In the genomic region with DNA sequence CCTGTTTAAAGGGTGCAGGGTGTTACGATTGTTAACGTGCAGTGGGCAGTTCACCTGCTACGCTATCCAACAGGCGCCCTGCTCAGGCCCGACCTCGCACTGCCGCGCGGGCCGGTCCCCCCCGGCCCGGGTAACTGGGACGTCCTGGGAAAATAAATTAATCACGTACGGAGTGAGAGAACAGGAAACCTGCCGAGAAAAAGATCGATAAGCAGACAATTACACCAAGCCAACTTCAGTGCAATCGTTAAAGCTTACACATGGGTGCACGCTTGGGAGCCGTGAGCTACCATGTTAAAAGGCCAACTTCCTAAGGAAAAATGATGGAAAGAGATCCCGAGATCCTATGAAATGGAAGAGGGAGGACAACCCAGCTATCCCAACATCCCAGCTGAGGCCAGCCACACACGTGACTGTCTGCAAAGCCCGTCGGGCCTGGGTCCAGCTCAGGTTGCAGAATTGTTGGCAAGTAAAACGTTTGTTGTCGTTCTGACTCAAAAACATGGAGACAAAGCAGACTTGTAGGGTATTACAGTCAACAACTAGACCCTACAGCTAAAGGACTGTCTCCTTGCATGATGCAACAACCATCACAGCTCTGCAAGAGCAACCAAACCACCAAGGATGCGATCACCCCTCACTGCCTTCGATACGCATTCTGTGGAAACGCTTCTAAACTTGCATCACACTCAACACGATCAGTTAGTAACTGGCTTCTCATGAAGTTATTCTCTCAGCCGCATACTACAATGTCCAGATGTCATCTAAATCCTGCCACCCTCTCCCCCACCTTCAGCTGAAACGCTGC, we compare ENCODE assay signal across 9 cellular contexts. TPM values are rescaled to one million over a fixed set of nuclear protein-coding genes. Genes with fewer than 3 reads are reported as not detected.
DNase-seq lines count a peak whose midpoint lies in the region; ATAC-seq, FAIRE-seq and TF ChIP-seq lines count a peak whose summit lies in the region.
"Had no signal": no experiment of that assay in that cellular context is flagged by ENCODE, and none has a peak within 500 bp of the region (broad histone marks: within the 10 kb centered on the region; RNA-seq: fewer than 3 reads in every experiment).

No MANE protein-coding gene starts in this region.

- H3K9ac ChIP-seq in SK-N-SH, result peak overlapping the region; percentile 98; the same call in 1 of the 2 replicates
- H3K9ac ChIP-seq in PC-3 (ENCODE audit: low read length), result peak overlapping the region; percentile 100
- H3K9ac ChIP-seq in endodermal cell (ENCODE audit: extremely low read depth, low read length, poor library complexity, severe bottlenecking), result peak overlapping the region; percentile 79

- H3F3A ChIP-seq in SK-N-SH (replicated peaks; ENCODE audit: insufficient read depth), result peaks cover 14% of the 10 kb centered on the region
- H3F3A ChIP-seq in PC-3 (ENCODE audit: low read length, unreplicated experiment), result no peaks in the 10 kb centered on the region

- no peaks in the 10 kb centered on the region for H3K9me2 ChIP-seq in SK-N-SH
- H3K9me2 ChIP-seq in PC-3 (replicated peaks; ENCODE audit: low read length), result no peaks in the 10 kb centered on the region

- POLR2A ChIA-PET in SK-N-SH (lab: Yijun Ruan, JAX), result interaction anchor here (1.0 to 1.8 kb wide), 5 partner anchors 17 to 438 kb away, joined by 3 to 7 read pairs (median 3); no protein-coding TSS in a partner anchor
- POLR2A ChIA-PET in PC-3 (lab: Charles Lee; ENCODE audit: unreplicated experiment), result interaction anchor here (0.7 kb wide), 1 partner anchor 1673 kb away, joined by 4 read pairs; no protein-coding TSS in a partner anchor

- peaks cover 35% of the 10 kb centered on the region for H3K79me2 ChIP-seq in SK-N-SH (ENCODE audit: insufficient read depth)
- peaks cover 49% of the 10 kb centered on the region for H3K79me2 ChIP-seq in PC-3 (ENCODE audit: low read length)

- no peak for ATAC-seq in SK-N-SH treated with all-trans-retinoic acid at 6 μM for 48 hours
- no peak for ATAC-seq in PC-3
- ATAC-seq in esophagus mucosa, result no peak

- H3K4me3 ChIP-seq in SK-N-SH (ENCODE audit: low read depth in 2 of 2, low read length in 1 of 2) (peak overlapping the region; percentile 93 to 94), PC-3 (ENCODE audit: low read length) (peak overlapping the region; percentile 91), endodermal cell (ENCODE audit: low read length) (peak overlapping the region; percentile 90)

- H3K9me3 ChIP-seq in SK-N-SH, result no peaks in the 10 kb centered on the region
- H3K9me3 ChIP-seq in PC-3 (ENCODE audit: low read length), result no peaks in the 10 kb centered on the region
- H3K9me3 ChIP-seq in endodermal cell (ENCODE audit: control insufficient read depth, low read length), result no peaks in the 10 kb centered on the region

- H4K20me1 ChIP-seq in SK-N-SH (ENCODE audit: insufficient read depth), result no peaks in the 10 kb centered on the region
- peaks cover 28% of the 10 kb centered on the region for H4K20me1 ChIP-seq in PC-3 (ENCODE audit: low read length)

- peak overlapping the region; percentile 96 for H3K4me2 ChIP-seq in SK-N-SH
- H3K4me2 ChIP-seq in PC-3 (ENCODE audit: low read length), result peak overlapping the region; percentile 92

- H3K9me3 Mint-ChIP-seq in endodermal cell (no peaks in the 10 kb centered on the region), osteocyte (ENCODE audit: unreplicated experiment) (no peaks in the 10 kb centered on the region)

- CTCF ChIA-PET in SK-N-SH (lab: Yijun Ruan, JAX), result interaction anchor here (0.6 to 2.1 kb wide), 4 partner anchors 17 to 102 kb away, joined by 3 to 7 read pairs (median 4); no protein-coding TSS in a partner anchor
- CTCF ChIA-PET in PC-3 (lab: Charles Lee), result no interaction called here

- H3K4me3 Mint-ChIP-seq in endodermal cell (peak overlapping the region; percentile 87), osteocyte (ENCODE audit: unreplicated experiment) (peak overlapping the region; percentile 90)

- intact Hi-C loops in PC-3 (cut with micrococcal nuclease), result loop anchor here (5.0 kb wide), 1 partner anchor 61 kb away; no protein-coding TSS in a partner anchor

- FAIRE-seq in urothelium cell line (lab: Jason Lieb, UNC), result no peak
- FAIRE-seq: G401.6 had no signal

- TF ChIP-seq EP300 in SK-N-SH (IDR thresholded peaks at IDR 0.05; ENCODE audit: borderline replicate concordance in 1 of 2, low read depth in 1 of 2, low read length in 1 of 2), result no peak

- peaks cover 3% of the 10 kb centered on the region for H3K36me3 Mint-ChIP-seq in endodermal cell (ENCODE audit: low read depth)
- H3K36me3 Mint-ChIP-seq in osteocyte (ENCODE audit: unreplicated experiment), result no peaks in the 10 kb centered on the region

- peak overlapping the region; percentile 99 for H2AFZ ChIP-seq in SK-N-SH (ENCODE audit: low read depth)
- H2AFZ ChIP-seq in PC-3 (ENCODE audit: low read length), result peak overlapping the region; percentile 83

- H3K4me1 Mint-ChIP-seq in endodermal cell, result peaks cover 14% of the 10 kb centered on the region
- H3K4me1 Mint-ChIP-seq in osteocyte (ENCODE audit: unreplicated experiment), result peaks cover 17% of the 10 kb centered on the region

- BruUV-seq in PC-3 (replicated peaks; lab: Mats Ljungman, UMichigan), result TSS peak; percentile 87

- H3K27ac Mint-ChIP-seq in endodermal cell, result peak overlapping the region; percentile 88
- peak overlapping the region; percentile 93 for H3K27ac Mint-ChIP-seq in osteocyte (ENCODE audit: unreplicated experiment)

- no peak for TF ChIP-seq RAD21 in SK-N-SH (IDR thresholded peaks at IDR 0.05; ENCODE audit: low read length)

- TF ChIP-seq CTCF in SK-N-SH (IDR thresholded peaks at IDR 0.05) (no peak), PC-3 (conservative IDR thresholded peaks at IDR 0.05; ENCODE audit: low read depth, low read length) (no peak), endodermal cell (conservative IDR thresholded peaks at IDR 0.05) (no peak), osteocyte (IDR thresholded peaks at IDR 0.05) (no peak)

- peaks cover 13% of the 10 kb centered on the region for H3K27me3 Mint-ChIP-seq in endodermal cell (ENCODE audit: insufficient read depth)
- H3K27me3 Mint-ChIP-seq in osteocyte (ENCODE audit: unreplicated experiment), result peaks cover 2% of the 10 kb centered on the region

- H3K27ac ChIP-seq in SK-N-SH (ENCODE audit: low read depth in 2 of 2, low read length in 1 of 2), result peak overlapping the region; percentile 94 to 96
- H3K27ac ChIP-seq in PC-3 (ENCODE audit: low read length), result peak overlapping the region; percentile 96
- H3K27ac ChIP-seq in endodermal cell (ENCODE audit: low read depth, low read length), result peak overlapping the region; percentile 93

- DNase-seq in SK-N-SH (no peak), PC-3 (no peak), endodermal cell (no peak), osteocyte (ENCODE audit: extremely low spot score, unreplicated experiment) (no peak), NCI-H524 treated with DMSO at 0.1 percent for 48 hours (lab: John Stamatoyannopoulos, UW) (no peak), urothelium cell line (ENCODE audit: low spot score) (no peak)

- 91% methylated on average over 33 of the region's 33 CpGs for WGBS in SK-N-SH (ENCODE audit: low lambda C conversion rate)
- WGBS in endodermal cell (ENCODE audit: insufficient coverage in 1 of 2, insufficient read length in 1 of 2), 2 experiments, result 91 to 93% methylated on average over 23 to 33 of the region's 33 CpGs

- H3K36me3 ChIP-seq in SK-N-SH (replicated peaks in 1 of 2; ENCODE audit: control insufficient read depth in 1 of 2, insufficient read depth in 2 of 2, low read length in 1 of 2), result no peaks in the 10 kb centered on the region
- no peaks in the 10 kb centered on the region for H3K36me3 ChIP-seq in PC-3 (ENCODE audit: low read depth, low read length)
- peaks cover 6% of the 10 kb centered on the region for H3K36me3 ChIP-seq in endodermal cell (ENCODE audit: control insufficient read depth, insufficient read depth, low read length)

- H3K4me1 ChIP-seq in SK-N-SH (ENCODE audit: control insufficient read depth in 1 of 2, insufficient read depth in 2 of 2, low read depth in 1 of 2, low read length in 1 of 2) (peaks cover 8 to 15% of the 10 kb centered on the region in 2 experiments; a peak in 3 of 4 replicates), PC-3 (ENCODE audit: insufficient read depth, low read length) (peaks cover 22% of the 10 kb centered on the region), endodermal cell (ENCODE audit: control insufficient read depth, insufficient read depth, low read length) (no peaks in the 10 kb centered on the region)

- H3K27me3 ChIP-seq in SK-N-SH (ENCODE audit: insufficient read depth) (no peaks in the 10 kb centered on the region), PC-3 (ENCODE audit: low read length) (no peaks in the 10 kb centered on the region), endodermal cell (ENCODE audit: control insufficient read depth, insufficient read depth, low read length, poor library complexity, severe bottlenecking) (no peaks in the 10 kb centered on the region)

TF ChIP-seq in SK-N-SH treated with all-trans-retinoic acid at 6 μM for 48 hours, 23 proteins besides CTCF, POLR2A, EP300 and RAD21 (continues in another document):
- no peak for TF ChIP-seq ISL1 (CRISPR knock-in tag; IDR thresholded peaks at IDR 0.05)
- TF ChIP-seq, protein P1, sequence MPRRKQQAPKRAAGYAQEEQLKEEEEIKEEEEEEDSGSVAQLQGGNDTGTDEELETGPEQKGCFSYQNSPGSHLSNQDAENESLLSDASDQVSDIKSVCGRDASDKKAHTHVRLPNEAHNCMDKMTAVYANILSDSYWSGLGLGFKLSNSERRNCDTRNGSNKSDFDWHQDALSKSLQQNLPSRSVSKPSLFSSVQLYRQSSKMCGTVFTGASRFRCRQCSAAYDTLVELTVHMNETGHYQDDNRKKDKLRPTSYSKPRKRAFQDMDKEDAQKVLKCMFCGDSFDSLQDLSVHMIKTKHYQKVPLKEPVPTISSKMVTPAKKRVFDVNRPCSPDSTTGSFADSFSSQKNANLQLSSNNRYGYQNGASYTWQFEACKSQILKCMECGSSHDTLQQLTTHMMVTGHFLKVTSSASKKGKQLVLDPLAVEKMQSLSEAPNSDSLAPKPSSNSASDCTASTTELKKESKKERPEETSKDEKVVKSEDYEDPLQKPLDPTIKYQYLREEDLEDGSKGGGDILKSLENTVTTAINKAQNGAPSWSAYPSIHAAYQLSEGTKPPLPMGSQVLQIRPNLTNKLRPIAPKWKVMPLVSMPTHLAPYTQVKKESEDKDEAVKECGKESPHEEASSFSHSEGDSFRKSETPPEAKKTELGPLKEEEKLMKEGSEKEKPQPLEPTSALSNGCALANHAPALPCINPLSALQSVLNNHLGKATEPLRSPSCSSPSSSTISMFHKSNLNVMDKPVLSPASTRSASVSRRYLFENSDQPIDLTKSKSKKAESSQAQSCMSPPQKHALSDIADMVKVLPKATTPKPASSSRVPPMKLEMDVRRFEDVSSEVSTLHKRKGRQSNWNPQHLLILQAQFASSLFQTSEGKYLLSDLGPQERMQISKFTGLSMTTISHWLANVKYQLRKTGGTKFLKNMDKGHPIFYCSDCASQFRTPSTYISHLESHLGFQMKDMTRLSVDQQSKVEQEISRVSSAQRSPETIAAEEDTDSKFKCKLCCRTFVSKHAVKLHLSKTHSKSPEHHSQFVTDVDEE (CRISPR knock-in tag; IDR thresholded peaks at IDR 0.05), result no peak

RNA-seq across cellular contexts. Expression of a gene that starts 0.7 kb away (rescaled TPM):
- polyA plus RNA-seq in SK-N-SH (2012; rRNA removed), result 16.8 and 16.9 TPM in 2 replicates
- polyA plus RNA-seq in SK-N-SH (2012; cell fraction: cytosol; rRNA removed), result 13.8 and 17.1 TPM in 2 replicates
- polyA plus RNA-seq in SK-N-SH (2012; cell fraction: nucleus; rRNA removed), result 29.4 and 32.2 TPM in 2 replicates
- total RNA-seq in PC-3 (2014; rRNA removed) (25.8 and 25.9 TPM in 2 replicates), endodermal cell (10 to 100 TPM; 34.7 to 55.3 TPM), osteocyte (24.1 and 26.1 TPM in 2 replicates), esophagus mucosa (20.6 TPM)
- 35.8 TPM for polyA plus RNA-seq in endodermal cell (2013, experiment 1 of 2)
- polyA plus RNA-seq in endodermal cell (2013, experiment 2 of 2), result 32.8 TPM
